12 cellular contexts compared by ENCODE assay signal in the genomic region with DNA sequence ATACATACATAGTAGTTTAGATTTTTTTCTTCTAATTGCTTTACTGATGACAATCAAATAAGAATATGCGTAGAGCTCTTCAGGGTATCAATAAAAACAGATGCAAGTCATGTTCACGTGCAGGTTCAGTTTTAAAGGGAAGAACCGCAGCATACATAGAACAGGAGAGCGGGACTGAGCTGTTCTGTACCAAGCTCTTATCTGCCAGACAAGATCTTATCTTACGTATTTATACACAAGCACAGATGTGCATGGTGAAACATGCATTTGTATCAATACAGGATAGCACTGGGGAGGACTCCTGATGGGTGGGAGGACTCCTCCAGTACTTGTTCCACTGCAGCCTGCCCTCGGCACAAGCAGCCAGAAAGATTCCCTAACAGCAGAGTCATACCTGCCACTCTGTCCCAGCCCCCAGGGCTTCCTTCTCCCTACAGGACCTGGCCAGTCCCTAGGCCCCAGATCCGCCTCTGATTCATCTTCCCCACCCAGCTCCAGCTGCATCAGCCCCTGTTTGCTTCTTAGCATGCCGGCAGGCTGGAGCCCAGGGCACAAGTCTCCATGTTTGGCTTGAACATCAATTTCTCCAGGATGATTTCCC. TPM values are rescaled to one million over a fixed set of nuclear protein-coding genes. Genes with fewer than 3 reads are reported as not detected.
DNase-seq lines count a peak whose midpoint lies in the region; ATAC-seq and TF ChIP-seq lines count a peak whose summit lies in the region.
"Had no signal": no experiment of that assay in that cellular context is flagged by ENCODE, and none has a peak within 500 bp of the region (broad histone marks: within the 10 kb centered on the region; RNA-seq: fewer than 3 reads in every experiment).

No MANE protein-coding gene starts in this region.

- H4K20me1 ChIP-seq in DND-41 (ENCODE audit: insufficient read depth, low read length) = no peaks in the 10 kb centered on the region
- H4K20me1 ChIP-seq: BLaER1 treated with 17β-estradiol and CSF1 and Interleukin-3, amounts not matched to agents 10 nM and 100 nM had no signal

- TF ChIP-seq POLR2A in ovary (IDR thresholded peaks at IDR 0.05) = no peak

- no peak overlapping the region for H3K9ac ChIP-seq in DND-41 (ENCODE audit: low read depth, low read length)
- H3K9ac ChIP-seq: BLaER1 treated with 17β-estradiol and CSF1 and Interleukin-3, amounts not matched to agents 10 nM and 100 nM had no signal

- DNase-seq in CD4-positive, alpha-beta memory T cell = peak in 4 of 5 donors; percentile 24 to 68 (median 28)
- no peak for DNase-seq in DND-41
- DNase-seq in activated CD4-positive, alpha-beta memory T cell treated with anti-CD3 and anti-CD28 coated beads, Interleukin-2, amount 10 ng/mL, durations not matched to agents 7 days and 5 days = no peak
- DNase-seq in epithelial cell of prostate (ENCODE audit: low read depth, low spot score) = peak; percentile 26
- no peak for DNase-seq in NCI-H1417 (lab: John Stamatoyannopoulos, UW)
- DNase-seq in osteocyte (ENCODE audit: extremely low spot score, unreplicated experiment) = no peak
- DNase-seq in ovary = no peak
- DNase-seq: DMS79, left ventricle myocardium superior, NCI-H774 had no signal

- H3K4me2 ChIP-seq in DND-41 (ENCODE audit: insufficient read depth, low read length) = no peak overlapping the region

- peaks cover 59 to 60% of the 10 kb centered on the region in 2 donors for H3K36me3 Mint-ChIP-seq in CD4-positive, alpha-beta memory T cell
- peaks cover 78% of the 10 kb centered on the region for H3K36me3 Mint-ChIP-seq in activated CD4-positive, alpha-beta memory T cell treated with anti-CD3 and anti-CD28 coated beads, Interleukin-2, amount 10 ng/mL, durations not matched to agents 7 days and 5 days (ENCODE audit: low read depth)
- no peaks in the 10 kb centered on the region for H3K36me3 Mint-ChIP-seq in osteocyte (ENCODE audit: unreplicated experiment)

- peaks cover 93% of the 10 kb centered on the region for H3K4me1 ChIP-seq in CD4-positive, alpha-beta memory T cell (ENCODE audit: insufficient read depth, low read length)
- H3K4me1 ChIP-seq in DND-41 (ENCODE audit: insufficient read depth, low read length) (peaks cover 27% of the 10 kb centered on the region), ovary (ENCODE audit: insufficient read depth) (no peaks in the 10 kb centered on the region)

- H3K9me3 Mint-ChIP-seq in CD4-positive, alpha-beta memory T cell = no peaks in the 10 kb centered on the region
- no peaks in the 10 kb centered on the region for H3K9me3 Mint-ChIP-seq in activated CD4-positive, alpha-beta memory T cell treated with anti-CD3 and anti-CD28 coated beads, Interleukin-2, amount 10 ng/mL, durations not matched to agents 7 days and 5 days
- H3K9me3 Mint-ChIP-seq in osteocyte (ENCODE audit: unreplicated experiment) = no peaks in the 10 kb centered on the region

- no peak overlapping the region for H2AFZ ChIP-seq in DND-41 (ENCODE audit: low read depth, low read length)

- H3K27me3 Mint-ChIP-seq in CD4-positive, alpha-beta memory T cell = no peaks in the 10 kb centered on the region
- H3K27me3 Mint-ChIP-seq in activated CD4-positive, alpha-beta memory T cell treated with anti-CD3 and anti-CD28 coated beads, Interleukin-2, amount 10 ng/mL, durations not matched to agents 7 days and 5 days = no peaks in the 10 kb centered on the region
- H3K27me3 Mint-ChIP-seq in osteocyte (ENCODE audit: unreplicated experiment) = peaks cover 31% of the 10 kb centered on the region

- no peaks in the 10 kb centered on the region for H3K9me3 ChIP-seq in CD4-positive, alpha-beta memory T cell (ENCODE audit: control insufficient read depth in 1 of 2, low read length in 2 of 2)
- no peaks in the 10 kb centered on the region for H3K9me3 ChIP-seq in DND-41 (ENCODE audit: insufficient read depth, low read length, severe bottlenecking)
- H3K9me3 ChIP-seq in ovary = no peaks in the 10 kb centered on the region
- H3K9me3 ChIP-seq: BLaER1 treated with 17β-estradiol and CSF1 and Interleukin-3, amounts not matched to agents 10 nM and 100 nM; tibial nerve had no signal

- POLR2A ChIA-PET in CD4-positive, alpha-beta memory T cell (lab: Charles Lee; ENCODE audit: partially characterized antibody) = interaction anchor here (0.8 to 17.1 kb wide), 14 partner anchors 8 to 119 kb away, joined by 3 to 355 read pairs (median 5); a partner anchor contains a TSS
- POLR2A ChIA-PET in activated CD4-positive, alpha-beta memory T cell treated with anti-CD3 and anti-CD28 coated beads, Interleukin-2, amount 10 ng/mL, durations not matched to agents 7 days and 5 days (lab: Charles Lee) = interaction anchor here (0.7 to 4.9 kb wide), 13 partner anchors 9 to 120 kb away, joined by 3 to 94 read pairs (median 4); a partner anchor contains a TSS

- H3K27ac Mint-ChIP-seq in CD4-positive, alpha-beta memory T cell = peak overlapping the region; percentile 88 to 97 (median 94)
- H3K27ac Mint-ChIP-seq in activated CD4-positive, alpha-beta memory T cell treated with anti-CD3 and anti-CD28 coated beads, Interleukin-2, amount 10 ng/mL, durations not matched to agents 7 days and 5 days = peak overlapping the region; percentile 92
- no peak overlapping the region for H3K27ac Mint-ChIP-seq in osteocyte (ENCODE audit: unreplicated experiment)

- peaks cover 16% of the 10 kb centered on the region for H3K36me3 ChIP-seq in CD4-positive, alpha-beta memory T cell (ENCODE audit: insufficient read depth, low read length)
- H3K36me3 ChIP-seq in DND-41 (ENCODE audit: insufficient read depth, low read length) = peaks cover 7% of the 10 kb centered on the region; the same call in 1 of the 2 replicates
- no peaks in the 10 kb centered on the region for H3K36me3 ChIP-seq in ovary
- H3K36me3 ChIP-seq: tibial nerve had no signal

- peak overlapping the region; percentile 39 to 81 (median 74) for H3K4me3 Mint-ChIP-seq in CD4-positive, alpha-beta memory T cell
- no peak overlapping the region for H3K4me3 Mint-ChIP-seq in activated CD4-positive, alpha-beta memory T cell treated with anti-CD3 and anti-CD28 coated beads, Interleukin-2, amount 10 ng/mL, durations not matched to agents 7 days and 5 days
- H3K4me3 Mint-ChIP-seq in osteocyte (ENCODE audit: unreplicated experiment) = no peak overlapping the region

- no peak for TF ChIP-seq EP300 in ovary (IDR thresholded peaks at IDR 0.05)

- no peaks in the 10 kb centered on the region for H3K27me3 ChIP-seq in CD4-positive, alpha-beta memory T cell (ENCODE audit: insufficient read depth, low read length)
- H3K27me3 ChIP-seq in DND-41 (ENCODE audit: insufficient read depth, low read length, poor library complexity) (no peaks in the 10 kb centered on the region), ovary (no peaks in the 10 kb centered on the region)
- H3K27me3 ChIP-seq: BLaER1 treated with 17β-estradiol and CSF1 and Interleukin-3, amounts not matched to agents 10 nM and 100 nM; tibial nerve had no signal

- ATAC-seq in DND-41 (ENCODE audit: insufficient read depth, low read depth) = peak; percentile 56; the same call in 2 of the 3 replicates
- ATAC-seq: left ventricle myocardium superior had no signal

- peaks cover 63 to 97% (median 77%) of the 10 kb centered on the region in 4 donors for H3K4me1 Mint-ChIP-seq in CD4-positive, alpha-beta memory T cell
- peaks cover 73% of the 10 kb centered on the region for H3K4me1 Mint-ChIP-seq in activated CD4-positive, alpha-beta memory T cell treated with anti-CD3 and anti-CD28 coated beads, Interleukin-2, amount 10 ng/mL, durations not matched to agents 7 days and 5 days
- H3K4me1 Mint-ChIP-seq in osteocyte (ENCODE audit: unreplicated experiment) = no peaks in the 10 kb centered on the region

- 90 to 91% (median 90%) methylated on average over 8 of the region's 8 CpGs for WGBS in ovary, 3 donors

- TF ChIP-seq CTCF in DND-41 (IDR thresholded peaks at IDR 0.05; ENCODE audit: borderline replicate concordance, extremely low read depth, low read length, poor library complexity, severe bottlenecking) (no peak), osteocyte (IDR thresholded peaks at IDR 0.05) (no peak), ovary (IDR thresholded peaks at IDR 0.05) (no peak)

- H3K4me3 ChIP-seq in CD4-positive, alpha-beta memory T cell (ENCODE audit: low read length in 2 of 2) = no peak overlapping the region
- H3K4me3 ChIP-seq in DND-41 (ENCODE audit: low read depth in 1 of 2, low read length in 2 of 2) (no peak overlapping the region), ovary (no peak overlapping the region)
- H3K4me3 ChIP-seq: BLaER1 treated with 17β-estradiol and CSF1 and Interleukin-3, amounts not matched to agents 10 nM and 100 nM; tibial nerve had no signal

- no peaks in the 10 kb centered on the region for H3K79me2 ChIP-seq in DND-41 (ENCODE audit: insufficient read depth, low read length)

- CTCF ChIA-PET in CD4-positive, alpha-beta memory T cell (lab: Charles Lee; ENCODE audit: partially characterized antibody) = interaction anchor here (0.9 to 7.6 kb wide), 14 partner anchors 9 to 178 kb away, joined by 3 to 101 read pairs (median 6); a partner anchor contains a TSS
- CTCF ChIA-PET in activated CD4-positive, alpha-beta memory T cell treated with anti-CD3 and anti-CD28 coated beads, Interleukin-2, amount 10 ng/mL, durations not matched to agents 7 days and 5 days (lab: Charles Lee) = interaction anchor here (0.9 to 2.6 kb wide), 9 partner anchors 9 to 176 kb away, joined by 3 to 23 read pairs (median 4); a partner anchor contains a TSS

- intact Hi-C loops in CD4-positive, alpha-beta memory T cell (cut with micrococcal nuclease) = loop anchor here (2.0 kb wide), 1 partner anchor 14 kb away; no protein-coding TSS in a partner anchor
- intact Hi-C loops in ovary (cut with DNase I) = no loop called here

- peak overlapping the region; percentile 40 for H3K27ac ChIP-seq in CD4-positive, alpha-beta memory T cell (ENCODE audit: low read depth, low read length)
- no peak overlapping the region for H3K27ac ChIP-seq in DND-41 (ENCODE audit: low read length)
- H3K27ac ChIP-seq in epithelial cell of prostate = no peak overlapping the region
- no peak overlapping the region for H3K27ac ChIP-seq in ovary
- H3K27ac ChIP-seq: BLaER1 treated with 17β-estradiol and CSF1 and Interleukin-3, amounts not matched to agents 10 nM and 100 nM; tibial nerve had no signal

RNA-seq across cellular contexts. Expression of a gene that starts 13.2 kb away (rescaled TPM):
- 10 to 100 TPM; 70.5 to 71.5 TPM for total RNA-seq in CD4-positive, alpha-beta memory T cell
- 10 to 100 TPM; 45.0 to 77.1 TPM for polyA plus RNA-seq in CD4-positive, alpha-beta memory T cell
- total RNA-seq in activated CD4-positive, alpha-beta memory T cell treated with anti-CD3 and anti-CD28 coated beads, Interleukin-2, amount 10 ng/mL, durations not matched to agents 7 days and 5 days = 10 to 100 TPM; 69.3 to 70.6 TPM
- total RNA-seq in osteocyte (0.11 TPM in 1 of 2 replicates, not detected in the other), ovary (1 to 10 TPM in 4 of 7 donors, under 1 TPM in 3; 0.71 to 3.6 (median 1.1) TPM)
- polyA plus RNA-seq in ovary = 1 to 10 TPM in 1 of 2 donors, under 1 TPM in 1; 0.90 to 3.0 TPM

Comparison
In these comparisons a context has a peak if more than half of its experiments do, and no peak if none do; other contexts are left out.
1. DNase-seq: peak in CD4-positive, alpha-beta memory T cell (4 of 5) and epithelial cell of prostate (single experiment); none in DND-41 (single experiment), activated CD4-positive, alpha-beta memory T cell treated with anti-CD3 and anti-CD28 coated beads, Interleukin-2, amount 10 ng/mL, durations not matched to agents 7 days and 5 days (single experiment), NCI-H1417 (0 of 3), osteocyte (single experiment) and ovary (0 of 5).
2. H3K4me3 Mint-ChIP-seq: peak in CD4-positive, alpha-beta memory T cell (8 of 8); none in activated CD4-positive, alpha-beta memory T cell treated with anti-CD3 and anti-CD28 coated beads, Interleukin-2, amount 10 ng/mL, durations not matched to agents 7 days and 5 days (single experiment) and osteocyte (single experiment).
3. RNA of a gene that starts 13.2 kb away (total RNA-seq): 70.5 to 71.5 TPM in CD4-positive, alpha-beta memory T cell and 69.3 to 70.6 TPM in activated CD4-positive, alpha-beta memory T cell treated with anti-CD3 and anti-CD28 coated beads, Interleukin-2, amount 10 ng/mL, durations not matched to agents 7 days and 5 days; 0.71 to 3.6 TPM in ovary and 0.11 TPM in osteocyte; every median in the first group is over 10 times any median in the second.